17 cellular contexts compared by ENCODE assay signal in genomic region chr12:113235976-113236375, GRCh38. TPM values are rescaled to one million over a fixed set of nuclear protein-coding genes. Genes with fewer than 3 reads are reported as not detected.
DNase-seq lines count a peak whose midpoint lies in the region; ATAC-seq and TF ChIP-seq lines count a peak whose summit lies in the region.
"Had no signal": no experiment of that assay in that cellular context is flagged by ENCODE, and none has a peak within 500 bp of the region (broad histone marks: within the 10 kb centered on the region; RNA-seq: fewer than 3 reads in every experiment).

No MANE protein-coding gene starts in this region.

- H3K36me3 Mint-ChIP-seq in CD4-positive, CD25-positive, alpha-beta regulatory T cell = peaks cover 40% of the 10 kb centered on the region
- H3K36me3 Mint-ChIP-seq in activated naive CD8-positive, alpha-beta T cell treated with anti-CD3 and anti-CD28 coated beads, Interleukin-2, amount 50 U/mL, for 24 hours (ENCODE audit: low read depth) = peaks cover 34% of the 10 kb centered on the region

- intact Hi-C loops in ascending aorta (cut with DNase I) = no loop called here
- intact Hi-C loops in spleen (cut with DNase I; ENCODE audit: low total_unique reads) = no loop called here

- H3K27me3 ChIP-seq in CD4-positive, CD25-positive, alpha-beta regulatory T cell (ENCODE audit: control insufficient read depth, insufficient read depth, low read length) = no peaks in the 10 kb centered on the region
- H3K27me3 ChIP-seq in ascending aorta (no peaks in the 10 kb centered on the region), layer of hippocampus (ENCODE audit: control insufficient read depth, insufficient read depth, low read length) (no peaks in the 10 kb centered on the region), spleen (replicated peaks in 1 of 7) (no peaks in the 10 kb centered on the region)
- H3K27me3 ChIP-seq: foreskin keratinocyte had no signal

- no peak for TF ChIP-seq POLR2A in spleen (IDR thresholded peaks at IDR 0.05)

- H3K27ac ChIP-seq in CD4-positive, CD25-positive, alpha-beta regulatory T cell (ENCODE audit: insufficient read depth, low read length, poor library complexity, severe bottlenecking) = no peak overlapping the region
- H3K27ac ChIP-seq in ascending aorta (peak overlapping the region; percentile 86 to 94), layer of hippocampus (ENCODE audit: low read depth, low read length) (peak overlapping the region; percentile 27), spleen (peak overlapping the region in 5 of 8 donors; percentile 75 to 81 (median 78))
- H3K27ac ChIP-seq: foreskin keratinocyte, lower lobe of right lung had no signal

- TF ChIP-seq CTCF in ascending aorta (IDR thresholded peaks at IDR 0.05) (no peak), spleen (IDR thresholded peaks at IDR 0.05 in 8 of 11, conservative IDR thresholded peaks at IDR 0.05 in 3 of 11) (no peak)

- DNase-seq in CD4-positive, CD25-positive, alpha-beta regulatory T cell = no peak
- DNase-seq in ascending aorta (ENCODE audit: low spot score in 2 of 2) (peak in 1 of 2 donors; percentile 64), spleen (peak; percentile 50), RKO (ENCODE audit: low spot score) (no peak), NCI-H1092 (lab: John Stamatoyannopoulos, UW) (no peak)
- no peak for DNase-seq in activated naive CD8-positive, alpha-beta T cell treated with anti-CD3 and anti-CD28 coated beads, Interleukin-2, amount 50 U/mL, for 24 hours
- DNase-seq: activated CD8-positive, alpha-beta T cell treated with anti-CD3 and anti-CD28 coated beads for 36 hours; foreskin keratinocyte; GDM1; lower lobe of right lung; NCI-H1436 treated with DMSO at 0.1 percent for 48 hours; NCI-H2227 treated with DMSO at 0.1 percent for 48 hours; nephron progenitor cell; stimulated activated CD4-positive, alpha-beta T cell treated with anti-CD3 and anti-CD28 coated beads, Interleukin-4, amount 100 ng/mL, for 1 hour; stimulated activated CD8-positive, alpha-beta memory T cell treated with anti-CD3 and anti-CD28 coated beads, Interleukin-4, amount 100 ng/mL, for 48 hours had no signal

- no peaks in the 10 kb centered on the region for H3K9me3 ChIP-seq in CD4-positive, CD25-positive, alpha-beta regulatory T cell (ENCODE audit: control insufficient read depth in 2 of 2, low read length in 2 of 2)
- H3K9me3 ChIP-seq in ascending aorta (no peaks in the 10 kb centered on the region), spleen (no peaks in the 10 kb centered on the region)
- H3K9me3 ChIP-seq: lower lobe of right lung had no signal

- H3K27ac Mint-ChIP-seq in CD4-positive, CD25-positive, alpha-beta regulatory T cell = peak overlapping the region in 2 of 3 donors; percentile 42 to 55
- H3K27ac Mint-ChIP-seq in activated naive CD8-positive, alpha-beta T cell treated with anti-CD3 and anti-CD28 coated beads, Interleukin-2, amount 50 U/mL, for 24 hours = no peak overlapping the region
- H3K27ac Mint-ChIP-seq: activated CD8-positive, alpha-beta T cell treated with anti-CD3 and anti-CD28 coated beads for 36 hours; nephron progenitor cell had no signal

- no peaks in the 10 kb centered on the region for H3K9me3 Mint-ChIP-seq in CD4-positive, CD25-positive, alpha-beta regulatory T cell
- H3K9me3 Mint-ChIP-seq in activated naive CD8-positive, alpha-beta T cell treated with anti-CD3 and anti-CD28 coated beads, Interleukin-2, amount 50 U/mL, for 24 hours = no peaks in the 10 kb centered on the region
- H3K9me3 Mint-ChIP-seq: activated CD8-positive, alpha-beta T cell treated with anti-CD3 and anti-CD28 coated beads for 36 hours; nephron progenitor cell had no signal

- 93 to 97% (median 96%) methylated on average over 6 of the region's 6 CpGs for WGBS in spleen, 5 donors

- peaks cover 29% of the 10 kb centered on the region for H3K36me3 ChIP-seq in CD4-positive, CD25-positive, alpha-beta regulatory T cell (ENCODE audit: control insufficient read depth, insufficient read depth, low read length)
- H3K36me3 ChIP-seq in ascending aorta (peaks cover 5 to 13% of the 10 kb centered on the region in 2 donors), spleen (peaks cover 0 to 61% (median 12%) of the 10 kb centered on the region in 6 donors)

- no peaks in the 10 kb centered on the region for H3K27me3 Mint-ChIP-seq in CD4-positive, CD25-positive, alpha-beta regulatory T cell
- H3K27me3 Mint-ChIP-seq in activated naive CD8-positive, alpha-beta T cell treated with anti-CD3 and anti-CD28 coated beads, Interleukin-2, amount 50 U/mL, for 24 hours = no peaks in the 10 kb centered on the region
- H3K27me3 Mint-ChIP-seq: activated CD8-positive, alpha-beta T cell treated with anti-CD3 and anti-CD28 coated beads for 36 hours had no signal

- H3K4me1 ChIP-seq in CD4-positive, CD25-positive, alpha-beta regulatory T cell (ENCODE audit: control insufficient read depth, insufficient read depth, low read length, poor library complexity, severe bottlenecking) = peaks cover 9% of the 10 kb centered on the region
- H3K4me1 ChIP-seq in ascending aorta = peaks cover 41 to 83% of the 10 kb centered on the region in 2 donors
- peaks cover 51 to 100% (median 78%) of the 10 kb centered on the region in 6 donors for H3K4me1 ChIP-seq in spleen

- no peak overlapping the region for H3K4me3 Mint-ChIP-seq in CD4-positive, CD25-positive, alpha-beta regulatory T cell
- no peak overlapping the region for H3K4me3 Mint-ChIP-seq in activated naive CD8-positive, alpha-beta T cell treated with anti-CD3 and anti-CD28 coated beads, Interleukin-2, amount 50 U/mL, for 24 hours
- H3K4me3 Mint-ChIP-seq: activated CD8-positive, alpha-beta T cell treated with anti-CD3 and anti-CD28 coated beads for 36 hours; nephron progenitor cell had no signal

- H3K4me3 ChIP-seq in CD4-positive, CD25-positive, alpha-beta regulatory T cell (ENCODE audit: low read depth, low read length) = no peak overlapping the region
- H3K4me3 ChIP-seq in ascending aorta (no peak overlapping the region), spleen (no peak overlapping the region)
- H3K4me3 ChIP-seq: lower lobe of right lung had no signal

- no peak for ATAC-seq in CD4-positive, CD25-positive, alpha-beta regulatory T cell (ENCODE audit: low read depth in 2 of 2)
- no peak for ATAC-seq in activated naive CD8-positive, alpha-beta T cell treated with anti-CD3 and anti-CD28 coated beads, Interleukin-2, amount 50 U/mL, for 24 hours
- ATAC-seq in HG02981 (IDR thresholded peaks at IDR 0.05; ENCODE audit: unreplicated experiment) = no peak
- ATAC-seq: activated CD8-positive, alpha-beta T cell treated with anti-CD3 and anti-CD28 coated beads for 36 hours; foreskin keratinocyte; lower lobe of right lung had no signal

- peaks cover 6 to 55% (median 17%) of the 10 kb centered on the region in 4 donors for H3K4me1 Mint-ChIP-seq in CD4-positive, CD25-positive, alpha-beta regulatory T cell
- peaks cover 52% of the 10 kb centered on the region for H3K4me1 Mint-ChIP-seq in activated naive CD8-positive, alpha-beta T cell treated with anti-CD3 and anti-CD28 coated beads, Interleukin-2, amount 50 U/mL, for 24 hours

RNA-seq across cellular contexts. Expression of gene TPCN1, which starts 14.7 kb away (rescaled TPM):
- 44.9 TPM for total RNA-seq in CD4-positive, CD25-positive, alpha-beta regulatory T cell
- polyA plus RNA-seq in CD4-positive, CD25-positive, alpha-beta regulatory T cell = 1 to 10 TPM; 5.2 to 9.5 (median 8.4) TPM
- total RNA-seq in ascending aorta = 56.3 TPM
- 10 to 100 TPM; 44.6 to 90.1 (median 51.9) TPM for total RNA-seq in spleen
- polyA plus RNA-seq in spleen = 10 to 100 TPM; 15.5 to 28.9 (median 27.8) TPM

RNA-seq across cellular contexts. Expression of gene RITA1, which starts 50.5 kb away (rescaled TPM):
- 10.1 TPM for total RNA-seq in CD4-positive, CD25-positive, alpha-beta regulatory T cell
- 10 to 100 TPM; 20.4 to 38.3 (median 24.2) TPM for polyA plus RNA-seq in CD4-positive, CD25-positive, alpha-beta regulatory T cell
- total RNA-seq in ascending aorta (48.4 TPM), spleen (10 to 100 TPM; 11.1 to 15.6 (median 11.9) TPM)
- polyA plus RNA-seq in spleen = 10 to 100 TPM in 2 of 3 donors, 1 to 10 TPM in 1; 9.0 to 15.5 (median 13.0) TPM

RNA-seq across cellular contexts. Expression of gene DDX54, which starts 50.7 kb away (rescaled TPM):
- total RNA-seq in CD4-positive, CD25-positive, alpha-beta regulatory T cell = 75.5 TPM
- polyA plus RNA-seq in CD4-positive, CD25-positive, alpha-beta regulatory T cell = 10 to 100 TPM; 12.5 to 20.8 (median 17.8) TPM
- total RNA-seq in ascending aorta = 97.0 TPM
- 10 to 100 TPM; 44.4 to 73.1 (median 59.8) TPM for total RNA-seq in spleen
- 10 to 100 TPM; 47.9 to 80.3 (median 69.9) TPM for polyA plus RNA-seq in spleen
